8 cellular contexts compared by ENCODE assay signal in genomic region chr1:198156111-198156744, GRCh38. TPM values are rescaled to one million over a fixed set of nuclear protein-coding genes. Genes with fewer than 3 reads are reported as not detected.
DNase-seq lines count a peak whose midpoint lies in the region; ATAC-seq and TF ChIP-seq lines count a peak whose summit lies in the region.

No MANE protein-coding gene starts in this region.

- whole genome bisulfite sequencing in H9 (ENCODE audit: extremely low coverage, insufficient read length, low lambda C conversion rate) = no CpG with 5 or more reads among the region's 13 CpGs

- no peak overlapping the region for H3K14ac ChIP-seq in H9 (ENCODE audit: insufficient read depth, low read length)

- no peak overlapping the region for H3K18ac ChIP-seq in H9 (ENCODE audit: insufficient read length, low read depth, low read length)

- peak overlapping the region; percentile 75 to 96 (median 84) for H3K27ac Mint-ChIP-seq in H9

- H3K4ac ChIP-seq in H9 (ENCODE audit: low read depth, low read length) = no peak overlapping the region

- H3K4me1 ChIP-seq in ES-I3 (ENCODE audit: insufficient read depth, low read length) (peaks cover 5% of the 10 kb centered on the region; the same call in 1 of the 2 replicates), H9 (ENCODE audit: insufficient read depth, low read length) (peaks cover 7% of the 10 kb centered on the region; the same call in 1 of the 2 replicates), MM.1S (ENCODE audit: low read length) (peaks cover 6% of the 10 kb centered on the region), left ventricle myocardium inferior (peaks cover 72% of the 10 kb centered on the region)

- no peaks in the 10 kb centered on the region for H3K27me3 ChIP-seq in H9 (ENCODE audit: insufficient read depth, low read length)
- H3K27me3 ChIP-seq in MM.1S (replicated peaks; ENCODE audit: insufficient read depth, low read length) = no peaks in the 10 kb centered on the region
- no peaks in the 10 kb centered on the region for H3K27me3 ChIP-seq in left ventricle myocardium inferior (ENCODE audit: low read depth)

- no peaks in the 10 kb centered on the region; a peak in 1 of 5 replicates for H3K9me3 Mint-ChIP-seq in H9

- H3K9me2 ChIP-seq in MM.1S (replicated peaks; ENCODE audit: insufficient read depth, low read length) = no peaks in the 10 kb centered on the region

- no peaks in the 10 kb centered on the region for H3K36me3 Mint-ChIP-seq in H9 (ENCODE audit: insufficient read depth in 1 of 3, low read depth in 3 of 3)

- peaks cover 11% of the 10 kb centered on the region for H3K23me2 ChIP-seq in H9 (ENCODE audit: insufficient read length, low read depth, low read length, poor library complexity, severe bottlenecking)

- H2AK5ac ChIP-seq in H9 (ENCODE audit: insufficient read length, low read length) = no peak overlapping the region

- no peak overlapping the region for H2BK12ac ChIP-seq in H9 (ENCODE audit: insufficient read length, low read depth, low read length)

- no peak for ATAC-seq in GM18520 (IDR thresholded peaks at IDR 0.05; ENCODE audit: unreplicated experiment)

- no peaks in the 10 kb centered on the region for H3K79me1 ChIP-seq in H9 (ENCODE audit: insufficient read depth, low read depth, low read length, poor library complexity, severe bottlenecking)

- H3K4me2 ChIP-seq in H9 (ENCODE audit: insufficient read depth, insufficient read length, low read length) (peak overlapping the region; percentile 86), MM.1S (ENCODE audit: low read depth, low read length) (peak overlapping the region; percentile 79)

- H3K79me2 ChIP-seq in H9 (ENCODE audit: insufficient read depth, low read length) (no peaks in the 10 kb centered on the region; the same call in 1 of the 2 replicates), MM.1S (ENCODE audit: low read length) (peaks cover 38% of the 10 kb centered on the region)

- H3K27ac ChIP-seq in H9 (ENCODE audit: insufficient read length, low read depth, low read length) (peak overlapping the region; percentile 11), MM.1S (ENCODE audit: low read length) (peak overlapping the region; percentile 77; the same call in 1 of the 2 replicates), left ventricle myocardium inferior (replicated peaks) (peak overlapping the region; percentile 99)

- no peak overlapping the region for H2BK20ac ChIP-seq in H9 (ENCODE audit: low read depth, low read length, poor library complexity, severe bottlenecking)

- no peak overlapping the region for H3T11ph ChIP-seq in H9 (ENCODE audit: low read length)

- H4K20me1 ChIP-seq in H9 (ENCODE audit: control insufficient read depth, insufficient read depth, insufficient read length) (no peaks in the 10 kb centered on the region), MM.1S (ENCODE audit: insufficient read depth, low read length) (peaks cover 1% of the 10 kb centered on the region; the same call in 1 of the 2 replicates)

- peak overlapping the region; percentile 86 to 88 for H3K4me3 Mint-ChIP-seq in H9

- H4K8ac ChIP-seq in H9 (replicated peaks; ENCODE audit: insufficient read length, low read depth, low read length) = no peak overlapping the region

- peaks cover 22% of the 10 kb centered on the region for H3F3A ChIP-seq in MM.1S (ENCODE audit: insufficient read depth, low read length)

- no peaks in the 10 kb centered on the region for H3K27me3 Mint-ChIP-seq in H9 (ENCODE audit: low read depth)

- H2BK15ac ChIP-seq in H9 (ENCODE audit: low read depth, low read length) = no peak overlapping the region

- no peak overlapping the region for H4K5ac ChIP-seq in H9 (ENCODE audit: insufficient read length, low read depth, low read length)

- intact Hi-C loops in left ventricle myocardium inferior (cut with micrococcal nuclease) = loop anchor here (10.0 kb wide), 1 partner anchor 119 kb away; no protein-coding TSS in a partner anchor

- TF ChIP-seq CTCF in H9 (conservative IDR thresholded peaks at IDR 0.05) (peak; percentile 79), MM.1S (IDR thresholded peaks at IDR 0.05; ENCODE audit: low read length) (peak; percentile 96), left ventricle myocardium inferior (IDR thresholded peaks at IDR 0.05; ENCODE audit: borderline replicate concordance) (peak; percentile 73)

- H3K4me1 Mint-ChIP-seq in H9 = peaks cover 25 to 29% of the 10 kb centered on the region in 2 experiments

- DNase-seq in H9 = peak; percentile 75
- peak; percentile 90 for DNase-seq in MM.1S
- peak; percentile 90 for DNase-seq in SKM-1 treated with dmso at 0.1 percent for 144 hours (lab: John Stamatoyannopoulos, UW; ENCODE audit: unreplicated experiment)
- DNase-seq in activated naive CD8-positive, alpha-beta T cell treated with anti-CD3 and anti-CD28 coated beads, Interleukin-2, amount 50 U/mL, for 16 hours (ENCODE audit: low read depth, low spot score) = peak; percentile 48
- peak; percentile 27 for DNase-seq in left ventricle myocardium inferior
- peak; percentile 59 for DNase-seq in pulmonary artery endothelial cell (ENCODE audit: low read depth, low spot score)

- no peaks in the 10 kb centered on the region for H3K36me3 ChIP-seq in ES-I3 (ENCODE audit: insufficient read depth, low read length)
- H3K36me3 ChIP-seq in MM.1S (replicated peaks; ENCODE audit: insufficient read depth, low read length) = no peaks in the 10 kb centered on the region
- H3K36me3 ChIP-seq in left ventricle myocardium inferior = no peaks in the 10 kb centered on the region

- H3K56ac ChIP-seq in H9 (ENCODE audit: insufficient read length, low read depth, low read length) = no peak overlapping the region

- H3K4me3 ChIP-seq in MM.1S (ENCODE audit: low read length) (peak overlapping the region; percentile 71), left ventricle myocardium inferior (peak overlapping the region; percentile 90)

- no peaks in the 10 kb centered on the region for H3K9me3 ChIP-seq in ES-I3 (ENCODE audit: control insufficient read depth, insufficient read depth, low read length)
- H3K9me3 ChIP-seq in H9 (ENCODE audit: control insufficient read depth, low read depth, low read length) = no peaks in the 10 kb centered on the region
- H3K9me3 ChIP-seq in MM.1S (replicated peaks; ENCODE audit: insufficient read depth, low read length) = no peaks in the 10 kb centered on the region
- H3K9me3 ChIP-seq in left ventricle myocardium inferior (replicated peaks) = no peaks in the 10 kb centered on the region

- H4K91ac ChIP-seq in H9 (ENCODE audit: insufficient read length, low read depth, low read length) = no peak overlapping the region

- H2AFZ ChIP-seq in H9 (ENCODE audit: low read length) (no peak overlapping the region), MM.1S (ENCODE audit: low read length) (peak overlapping the region; percentile 97)

- H2BK120ac ChIP-seq in H9 (ENCODE audit: low read depth, low read length, poor library complexity, severe bottlenecking) = no peak overlapping the region

- H3K9ac ChIP-seq in ES-I3 (ENCODE audit: low read depth, low read length) (peak overlapping the region; percentile 68), H9 (ENCODE audit: extremely low read depth, insufficient read length, low read length) (peak overlapping the region; percentile 61), MM.1S (ENCODE audit: low read length) (peak overlapping the region; percentile 81)

- no peak overlapping the region for H2BK5ac ChIP-seq in H9 (ENCODE audit: insufficient read length, low read length)

- H3K23ac ChIP-seq in H9 (ENCODE audit: insufficient read length, low read depth, low read length) = no peak overlapping the region

RNA-seq across cellular contexts. Expression of gene NEK7, which starts 0.6 kb away (rescaled TPM):
- 9.6 and 10.0 TPM in 2 replicates for total RNA-seq in H9 (2021)
- 254 TPM for total RNA-seq in left ventricle myocardium inferior
- 122 and 161 TPM in 2 replicates for total RNA-seq in pulmonary artery endothelial cell

Comparison
In these comparisons a context has a peak if more than half of its experiments do, and no peak if none do; other contexts are left out.
1. DNase-seq: peak in every context shown above with its lines; median percentile 90 in MM.1S; 90 in SKM-1 treated with dmso at 0.1 percent for 144 hours; 75 in H9; 59 in pulmonary artery endothelial cell; 48 in activated naive CD8-positive, alpha-beta T cell treated with anti-CD3 and anti-CD28 coated beads, Interleukin-2, amount 50 U/mL, for 16 hours; 27 in left ventricle myocardium inferior.
2. H3K27ac ChIP-seq: peak in every context shown above with its lines; median percentile 99 in left ventricle myocardium inferior; 77 in MM.1S; 11 in H9.
3. RNA of gene NEK7, which starts 0.6 kb away (total RNA-seq): 254 TPM in left ventricle myocardium inferior (single experiment) and 122 to 161 TPM in pulmonary artery endothelial cell; 9.6 to 10.0 TPM in H9; every median in the first group is over 10 times any median in the second.
4. Peak in every context shown above with its lines, with median percentiles within 50 percentile points of each other: H3K9ac ChIP-seq and CTCF ChIP-seq.